12 cellular contexts compared by ENCODE assay signal in genomic region chr5:107806705-107807104, GRCh38.
DNase-seq lines count a peak whose midpoint lies in the region.
"Had no signal": no experiment of that assay in that cellular context is flagged by ENCODE, and none has a peak within 500 bp of the region (broad histone marks: within the 10 kb centered on the region; RNA-seq: fewer than 3 reads in every experiment).

No MANE protein-coding gene starts in this region.

- DNase-seq in AG08395 (ENCODE audit: low spot score): peak; percentile 44
- DNase-seq in HS-5 (ENCODE audit: low read depth): peak; percentile 56
- peak; percentile 60 to 77 for DNase-seq in SJCRH30
- peak; percentile 71 for DNase-seq in islet precursor cell
- no peak for DNase-seq in effector memory CD4-positive, alpha-beta T cell
- no peak for DNase-seq in amniotic stem cell (lab: John Stamatoyannopoulos, UW)
- DNase-seq in activated CD8-positive, alpha-beta memory T cell treated with anti-CD3 and anti-CD28 coated beads, Interleukin-2, amount 50 U/mL, for 48 hours: no peak
- no peak for DNase-seq in SHP77 (lab: John Stamatoyannopoulos, UW)
- DNase-seq: aorta; naive thymus-derived CD8-positive, alpha-beta T cell; NCI-H1048; tibial artery had no signal

- H3K27ac ChIP-seq in SJCRH30: peak overlapping the region; percentile 96
- H3K27ac ChIP-seq in effector memory CD4-positive, alpha-beta T cell (ENCODE audit: insufficient read depth, low read length, poor library complexity, severe bottlenecking): no peak overlapping the region
- H3K27ac ChIP-seq: tibial artery had no signal

- H3K36me3 ChIP-seq in SJCRH30: no peaks in the 10 kb centered on the region
- no peaks in the 10 kb centered on the region for H3K36me3 ChIP-seq in effector memory CD4-positive, alpha-beta T cell (ENCODE audit: control insufficient read depth, insufficient read depth, low read length)
- H3K36me3 ChIP-seq: tibial artery had no signal

- peaks cover 38% of the 10 kb centered on the region for H3K4me1 ChIP-seq in SJCRH30
- no peaks in the 10 kb centered on the region for H3K4me1 ChIP-seq in effector memory CD4-positive, alpha-beta T cell (ENCODE audit: control insufficient read depth, insufficient read depth, low read length, poor library complexity, severe bottlenecking)
- H3K4me1 ChIP-seq: tibial artery had no signal

- no peaks in the 10 kb centered on the region for H3K27me3 ChIP-seq in SJCRH30
- no peaks in the 10 kb centered on the region for H3K27me3 ChIP-seq in effector memory CD4-positive, alpha-beta T cell (replicated peaks; ENCODE audit: control insufficient read depth, insufficient read depth, low read length, poor library complexity, severe bottlenecking)
- H3K27me3 ChIP-seq: tibial artery had no signal

- H3K9me3 ChIP-seq in SJCRH30 (replicated peaks): no peaks in the 10 kb centered on the region
- no peaks in the 10 kb centered on the region for H3K9me3 ChIP-seq in effector memory CD4-positive, alpha-beta T cell (ENCODE audit: control insufficient read depth, low read length)
- H3K9me3 ChIP-seq: tibial artery had no signal

- H3K4me3 ChIP-seq in SJCRH30: peak overlapping the region; percentile 13
- no peak overlapping the region for H3K4me3 ChIP-seq in effector memory CD4-positive, alpha-beta T cell (ENCODE audit: insufficient read depth, low read depth, low read length, poor library complexity, severe bottlenecking)
- H3K4me3 ChIP-seq: tibial artery had no signal

Comparison
In these comparisons a context has a peak if more than half of its experiments do, and no peak if none do; other contexts are left out.
1. DNase-seq: peak in AG08395 (single experiment), HS-5 (single experiment), SJCRH30 (2 of 2) and islet precursor cell (single experiment); none in effector memory CD4-positive, alpha-beta T cell (0 of 3), amniotic stem cell (single experiment), activated CD8-positive, alpha-beta memory T cell treated with anti-CD3 and anti-CD28 coated beads, Interleukin-2, amount 50 U/mL, for 48 hours (single experiment) and SHP77 (0 of 2).